In the genomic region with DNA sequence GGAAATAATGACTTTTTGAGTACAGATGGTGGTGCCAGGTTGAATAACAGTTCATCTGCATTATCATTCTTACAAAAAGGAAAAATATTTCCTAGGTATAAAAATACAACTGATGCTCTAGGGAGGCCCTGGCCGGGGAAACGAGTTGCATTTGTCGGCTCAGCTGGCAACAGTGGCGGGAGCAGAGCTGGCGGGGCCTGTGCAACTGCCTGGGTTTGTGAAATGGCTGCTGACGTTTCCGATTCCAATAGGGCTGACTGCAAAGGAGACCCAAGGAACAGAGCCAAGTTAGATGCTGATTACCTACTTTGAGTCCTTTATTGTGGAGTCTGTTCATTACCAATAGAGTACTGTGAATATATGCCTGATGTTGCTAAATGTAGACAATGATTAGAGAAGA, we compare ENCODE assay signal across 17 cellular contexts. TPM values are rescaled to one million over a fixed set of nuclear protein-coding genes. Genes with fewer than 3 reads are reported as not detected.
A peak's percentile ranks its signal among the peaks of the same experiment; 100 is the strongest.
DNase-seq lines count a peak whose midpoint lies in the region; TF ChIP-seq lines count a peak whose summit lies in the region.
"Had no signal": no experiment of that assay in that cellular context is flagged by ENCODE, and none has a peak within 500 bp of the region (broad histone marks: within the 10 kb centered on the region; RNA-seq: fewer than 3 reads in every experiment).

No MANE protein-coding gene starts in this region.

- H3K79me1 ChIP-seq in neuronal stem cell (ENCODE audit: low read depth, low read length) = peaks cover 5% of the 10 kb centered on the region

- no peak for TF ChIP-seq POLR2A in adrenal gland (IDR thresholded peaks at IDR 0.05)

- H3K27me3 Mint-ChIP-seq in activated naive CD8-positive, alpha-beta T cell = no peaks in the 10 kb centered on the region
- H3K27me3 Mint-ChIP-seq in activated naive CD8-positive, alpha-beta T cell treated with anti-CD3 and anti-CD28 coated beads for 36 hours = no peaks in the 10 kb centered on the region
- no peaks in the 10 kb centered on the region for H3K27me3 Mint-ChIP-seq in glutamatergic neuron (ENCODE audit: unreplicated experiment)

- no peak overlapping the region for H4K91ac ChIP-seq in neuronal stem cell (ENCODE audit: low read depth, low read length, poor library complexity)

- peaks cover 11% of the 10 kb centered on the region for H3K4me1 Mint-ChIP-seq in activated naive CD8-positive, alpha-beta T cell (ENCODE audit: low read depth)
- peaks cover 14% of the 10 kb centered on the region for H3K4me1 Mint-ChIP-seq in activated naive CD8-positive, alpha-beta T cell treated with anti-CD3 and anti-CD28 coated beads for 36 hours
- peaks cover 5% of the 10 kb centered on the region for H3K4me1 Mint-ChIP-seq in glutamatergic neuron (ENCODE audit: low read depth, unreplicated experiment)

- H3K27ac Mint-ChIP-seq in activated naive CD8-positive, alpha-beta T cell = peak overlapping the region; percentile 61
- no peak overlapping the region for H3K27ac Mint-ChIP-seq in activated naive CD8-positive, alpha-beta T cell treated with anti-CD3 and anti-CD28 coated beads for 36 hours
- peak overlapping the region; percentile 60 for H3K27ac Mint-ChIP-seq in glutamatergic neuron (ENCODE audit: unreplicated experiment)

- no peak overlapping the region for H3K18ac ChIP-seq in neuronal stem cell (ENCODE audit: low read length)

- H3K9me3 ChIP-seq in adrenal gland (replicated peaks in 1 of 3) = no peaks in the 10 kb centered on the region
- H3K9me3 ChIP-seq in PC-9 (ENCODE audit: insufficient read depth, low read depth) = no peaks in the 10 kb centered on the region
- H3K9me3 ChIP-seq in neuronal stem cell (replicated peaks in 1 of 2; ENCODE audit: control insufficient read depth in 2 of 2, insufficient read depth in 1 of 2, low read depth in 1 of 2, low read length in 2 of 2) = no peaks in the 10 kb centered on the region
- H3K9me3 ChIP-seq: A549 had no signal

- H3K36me3 ChIP-seq in adrenal gland (replicated peaks in 1 of 2) (peaks cover 0 to 35% of the 10 kb centered on the region in 2 donors), PC-9 (ENCODE audit: low read depth) (peaks cover 61% of the 10 kb centered on the region), neuronal stem cell (replicated peaks in 1 of 2; ENCODE audit: control insufficient read depth in 2 of 2, insufficient read depth in 2 of 2, low read length in 2 of 2) (peaks cover 17 to 100% of the 10 kb centered on the region in 2 donors)

- H3K14ac ChIP-seq in neuronal stem cell (ENCODE audit: low read length) = no peak overlapping the region

- H3K27ac ChIP-seq in adrenal gland = peak overlapping the region in 3 of 5 donors; percentile 0 to 52 (median 28)
- no peak overlapping the region for H3K27ac ChIP-seq in PC-9
- no peak overlapping the region for H3K27ac ChIP-seq in neuronal stem cell (replicated peaks; ENCODE audit: low read length)
- H3K27ac ChIP-seq: A549 had no signal

- 88 to 94% (median 90%) methylated on average over 7 of the region's 7 CpGs for WGBS in adrenal gland, 4 donors
- no CpG with 5 or more reads among the region's 7 CpGs for WGBS in neuronal stem cell (ENCODE audit: extremely low coverage in 2 of 2, insufficient read length in 2 of 2, insufficient replicate concordance in 1 of 2), 2 donors

- H2BK15ac ChIP-seq in neuronal stem cell (ENCODE audit: low read length) = no peak overlapping the region

- H3K4ac ChIP-seq in neuronal stem cell (ENCODE audit: low read length) = no peak overlapping the region

- no peak overlapping the region for H2BK12ac ChIP-seq in neuronal stem cell (ENCODE audit: low read length)

- H3K36me3 Mint-ChIP-seq in activated naive CD8-positive, alpha-beta T cell = peaks cover 24% of the 10 kb centered on the region
- H3K36me3 Mint-ChIP-seq in activated naive CD8-positive, alpha-beta T cell treated with anti-CD3 and anti-CD28 coated beads for 36 hours = peaks cover 44% of the 10 kb centered on the region
- no peaks in the 10 kb centered on the region for H3K36me3 Mint-ChIP-seq in glutamatergic neuron (ENCODE audit: unreplicated experiment)

- intact Hi-C loops in adrenal gland (cut with DNase I) = no loop called here
- intact Hi-C loops in PC-9 (cut with micrococcal nuclease; ENCODE audit: unreplicated experiment) = no loop called here

- no peak overlapping the region for H4K8ac ChIP-seq in neuronal stem cell (ENCODE audit: low read depth, low read length)

- H2BK5ac ChIP-seq in neuronal stem cell (ENCODE audit: low read length) = no peak overlapping the region

- CTCF ChIA-PET in PC-9 (lab: Charles Lee) = interaction anchor here (0.7 kb wide), 1 partner anchor 290 kb away, joined by 4 read pairs; no protein-coding TSS in a partner anchor

- H3K4me2 ChIP-seq in PC-9 (no peak overlapping the region), neuronal stem cell (ENCODE audit: insufficient read depth, low read length, poor library complexity, severe bottlenecking) (no peak overlapping the region)
- H3K4me2 ChIP-seq: A549 had no signal

- H3K4me3 ChIP-seq in adrenal gland (no peak overlapping the region), PC-9 (no peak overlapping the region), neuronal stem cell (ENCODE audit: low read length in 2 of 2) (no peak overlapping the region)
- H3K4me3 ChIP-seq: A549 had no signal

- no peaks in the 10 kb centered on the region for H3K9me2 ChIP-seq in PC-9 (ENCODE audit: insufficient read depth)

- DNase-seq in activated naive CD8-positive, alpha-beta T cell treated with anti-CD3 and anti-CD28 coated beads for 36 hours = no peak
- DNase-seq in adrenal gland (peak in 1 of 7 donors; percentile 21), glutamatergic neuron (no peak), dermis blood vessel endothelial cell (no peak), PC-9 (no peak), neuronal stem cell (ENCODE audit: low spot score) (no peak), HPDE6-E6E7 (ENCODE audit: extremely low spot score) (no peak)
- DNase-seq: Calu3, Karpas-422, MM.1S, NCI-H1105, NCI-H1694 treated with DMSO at 0.1 percent for 48 hours, NCI-H446, PC-3 had no signal

- POLR2A ChIA-PET in PC-9 (lab: Charles Lee; ENCODE audit: unreplicated experiment) = no interaction called here

- H2BK120ac ChIP-seq in neuronal stem cell (ENCODE audit: low read depth, low read length) = no peak overlapping the region

- no peaks in the 10 kb centered on the region for H3K27me3 ChIP-seq in adrenal gland
- H3K27me3 ChIP-seq in PC-9 (ENCODE audit: insufficient read depth, low read depth) = no peaks in the 10 kb centered on the region
- H3K27me3 ChIP-seq in neuronal stem cell (ENCODE audit: control insufficient read depth in 3 of 3, insufficient read depth in 3 of 3, low read depth in 1 of 3, low read length in 3 of 3) = no peaks in the 10 kb centered on the region

- BruUV-seq in PC-9 (replicated peaks; lab: Mats Ljungman, UMichigan) = no TSS peak

- H2AFZ ChIP-seq in PC-9 = no peak overlapping the region
- no peak overlapping the region for H2AFZ ChIP-seq in neuronal stem cell (ENCODE audit: low read length)

- no peak for TF ChIP-seq CTCF in adrenal gland (IDR thresholded peaks at IDR 0.05)
- TF ChIP-seq CTCF in glutamatergic neuron (IDR thresholded peaks at IDR 0.05; ENCODE audit: partially characterized antibody, unreplicated experiment) = no peak
- no peak for TF ChIP-seq CTCF in PC-9 (conservative IDR thresholded peaks at IDR 0.05)

- H4K20me1 ChIP-seq in PC-9 (ENCODE audit: insufficient read depth) = peaks cover 4% of the 10 kb centered on the region

- no peak overlapping the region for H2AK5ac ChIP-seq in neuronal stem cell (ENCODE audit: low read depth, low read length)

- H3K79me2 ChIP-seq in PC-9 (ENCODE audit: low read depth) = peaks cover 15% of the 10 kb centered on the region

- H3K4me3 Mint-ChIP-seq in activated naive CD8-positive, alpha-beta T cell = no peak overlapping the region
- H3K4me3 Mint-ChIP-seq in activated naive CD8-positive, alpha-beta T cell treated with anti-CD3 and anti-CD28 coated beads for 36 hours = no peak overlapping the region
- H3K4me3 Mint-ChIP-seq in glutamatergic neuron (ENCODE audit: unreplicated experiment) = no peak overlapping the region
- H3K4me3 Mint-ChIP-seq: CD14-positive monocyte had no signal

- no peak overlapping the region for H3K9ac ChIP-seq in neuronal stem cell (ENCODE audit: low read depth, low read length, poor library complexity)

- H3K9me3 Mint-ChIP-seq in activated naive CD8-positive, alpha-beta T cell (ENCODE audit: low read depth) = no peaks in the 10 kb centered on the region
- no peaks in the 10 kb centered on the region for H3K9me3 Mint-ChIP-seq in activated naive CD8-positive, alpha-beta T cell treated with anti-CD3 and anti-CD28 coated beads for 36 hours
- H3K9me3 Mint-ChIP-seq in glutamatergic neuron (ENCODE audit: unreplicated experiment) = peaks cover 5% of the 10 kb centered on the region
- H3K9me3 Mint-ChIP-seq: CD14-positive monocyte had no signal

- no peak overlapping the region for H3K23ac ChIP-seq in neuronal stem cell (ENCODE audit: low read depth, low read length, poor library complexity)

- H3F3A ChIP-seq in PC-9 (ENCODE audit: insufficient read depth, low read depth) = peaks cover 18% of the 10 kb centered on the region; the same call in 1 of the 2 replicates

- H3K4me1 ChIP-seq in adrenal gland (replicated peaks in 1 of 2) (no peaks in the 10 kb centered on the region), PC-9 (replicated peaks; ENCODE audit: insufficient read depth) (no peaks in the 10 kb centered on the region), neuronal stem cell (ENCODE audit: control insufficient read depth in 2 of 2, insufficient read depth in 1 of 2, low read depth in 1 of 2, low read length in 2 of 2) (peaks cover 0 to 3% of the 10 kb centered on the region in 2 donors)

RNA-seq across cellular contexts. Expression of a gene that starts 25.7 kb away (rescaled TPM):
- total RNA-seq in activated naive CD8-positive, alpha-beta T cell treated with anti-CD3 and anti-CD28 coated beads for 36 hours = 10 to 100 TPM; 41.5 to 41.9 TPM
- total RNA-seq in adrenal gland (10 to 100 TPM; 13.1 to 49.3 (median 35.3) TPM), glutamatergic neuron (ENCODE audit: unreplicated experiment) (169 TPM), dermis blood vessel endothelial cell (23.5 and 26.5 TPM in 2 replicates), PC-9 (2021) (29.1 and 38.3 TPM in 2 replicates)
- polyA plus RNA-seq in adrenal gland = 10 to 100 TPM; 12.2 to 19.7 (median 17.6) TPM
- polyA plus RNA-seq in neuronal stem cell (2013, experiment 1 of 2) = 0.73 TPM
- polyA plus RNA-seq in neuronal stem cell (2013, experiment 2 of 2) = 0.76 TPM

RNA-seq across cellular contexts. Expression of a gene that starts 27.2 kb away (rescaled TPM):
- 1,000 to 10,000 TPM; 1,148 to 1,176 TPM for total RNA-seq in activated naive CD8-positive, alpha-beta T cell treated with anti-CD3 and anti-CD28 coated beads for 36 hours
- 100 to 1,000 TPM; 261 to 518 (median 393) TPM for total RNA-seq in adrenal gland
- 100 to 1,000 TPM; 260 to 356 (median 341) TPM for polyA plus RNA-seq in adrenal gland
- total RNA-seq in glutamatergic neuron (ENCODE audit: unreplicated experiment) = 635 TPM
- total RNA-seq in dermis blood vessel endothelial cell = 253 and 400 TPM in 2 replicates
- 466 and 587 TPM in 2 replicates for total RNA-seq in PC-9 (2021)
- 2,438 TPM for polyA plus RNA-seq in neuronal stem cell (2013, experiment 1 of 2)
- polyA plus RNA-seq in neuronal stem cell (2013, experiment 2 of 2) = 2,582 TPM

Comparison
In these comparisons a context has a peak if more than half of its experiments do, and no peak if none do; other contexts are left out.
1. H3K27ac ChIP-seq: peak in adrenal gland (3 of 5); none in PC-9 (single experiment) and neuronal stem cell (single experiment).